Comparison of ENCODE assay signal across 9 cellular contexts in the genomic region with DNA sequence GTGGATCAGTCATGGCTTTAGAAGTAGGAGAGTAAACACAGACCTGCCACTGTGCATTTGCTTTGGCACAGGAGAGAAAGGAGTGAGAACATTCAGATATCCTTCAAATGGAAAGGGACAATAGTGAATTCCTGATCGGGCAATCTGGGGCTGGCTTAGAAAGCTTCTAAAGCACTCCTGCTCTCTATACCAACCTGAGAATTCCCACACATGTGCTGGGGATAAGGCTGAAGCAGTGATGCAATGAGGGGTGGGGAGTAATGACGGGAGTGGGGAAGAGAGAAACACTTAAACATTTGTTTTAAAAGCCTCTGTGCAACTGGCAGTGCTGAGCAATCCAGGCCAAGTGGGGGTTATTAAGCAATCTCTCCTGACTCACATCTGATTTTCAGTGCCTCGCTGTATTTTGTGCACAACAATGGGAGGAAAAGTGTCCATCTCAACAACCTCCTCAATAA.
DNase-seq lines count a peak whose midpoint lies in the region; ATAC-seq, FAIRE-seq and TF ChIP-seq lines count a peak whose summit lies in the region.
"Had no signal": no experiment of that assay in that cellular context is flagged by ENCODE, and none has a peak within 500 bp of the region (broad histone marks: within the 10 kb centered on the region; RNA-seq: fewer than 3 reads in every experiment).

No MANE protein-coding gene starts in this region.

- TF ChIP-seq CTCF in body of pancreas (IDR thresholded peaks at IDR 0.05) (no peak), ascending aorta (IDR thresholded peaks at IDR 0.05) (no peak)

- ATAC-seq in left cardiac atrium (peak; percentile 19 to 63), body of pancreas (peak; percentile 82)

- no peak for FAIRE-seq in frontal cortex (lab: Jason Lieb, UNC)

- H3K4me3 ChIP-seq in body of pancreas (no peak overlapping the region), ascending aorta (no peak overlapping the region)
- H3K4me3 ChIP-seq: BLaER1 treated with 17β-estradiol and CSF1 and Interleukin-3, amounts not matched to agents 10 nM and 100 nM had no signal

- peaks cover 0 to 8% of the 10 kb centered on the region in 2 donors for H3K36me3 ChIP-seq in body of pancreas (replicated peaks in 1 of 2; ENCODE audit: insufficient read depth in 1 of 2, low read depth in 2 of 2)
- peaks cover 42 to 64% of the 10 kb centered on the region in 2 donors for H3K36me3 ChIP-seq in ascending aorta

- no peaks in the 10 kb centered on the region for H3K27me3 ChIP-seq in body of pancreas
- H3K27me3 ChIP-seq in ascending aorta, result no peaks in the 10 kb centered on the region
- H3K27me3 ChIP-seq: BLaER1 treated with 17β-estradiol and CSF1 and Interleukin-3, amounts not matched to agents 10 nM and 100 nM had no signal

- TF ChIP-seq POLR2A in body of pancreas (IDR thresholded peaks at IDR 0.05), result peak in 2 of 3 donors; percentile 19 to 33

- H3K27ac ChIP-seq in body of pancreas, result peak overlapping the region; percentile 26 to 73 (median 42)
- no peak overlapping the region for H3K27ac ChIP-seq in ascending aorta

- H3K4me1 ChIP-seq in body of pancreas (peaks cover 51% of the 10 kb centered on the region), ascending aorta (peaks cover 9 to 12% of the 10 kb centered on the region in 2 donors)

- H3K9me3 ChIP-seq in body of pancreas (no peaks in the 10 kb centered on the region), ascending aorta (no peaks in the 10 kb centered on the region)
- H3K9me3 ChIP-seq: BLaER1 treated with 17β-estradiol and CSF1 and Interleukin-3, amounts not matched to agents 10 nM and 100 nM had no signal

- DNase-seq in left cardiac atrium (no peak), cardiac septum (ENCODE audit: low spot score) (no peak), body of pancreas (peak; percentile 65 to 88 (median 73)), kidney tubule cell (ENCODE audit: low spot score) (peak; percentile 17), NCI-H2196 treated with DMSO at 0.1 percent for 48 hours (lab: John Stamatoyannopoulos, UW; ENCODE audit: unreplicated experiment) (no peak), frontal cortex (ENCODE audit: low spot score in 2 of 2) (no peak), ascending aorta (ENCODE audit: low spot score in 2 of 2) (no peak)
- no peak for DNase-seq in activated CD4-positive, alpha-beta T cell treated with anti-CD3 and anti-CD28 coated beads for 1 hour

- 32 to 33% methylated on average over 3 of the region's 3 CpGs for WGBS in body of pancreas, 2 donors

- intact Hi-C loops in left cardiac atrium (cut with DNase I) (no loop called here), cardiac septum (cut with DNase I) (no loop called here), body of pancreas (cut with DNase I) (no loop called here), ascending aorta (cut with DNase I) (no loop called here)

Comparison
In these comparisons a context has a peak if more than half of its experiments do, and no peak if none do; other contexts are left out.
1. DNase-seq: peak in body of pancreas (4 of 4) and kidney tubule cell (single experiment); none in left cardiac atrium (single experiment), cardiac septum (single experiment), NCI-H2196 treated with DMSO at 0.1 percent for 48 hours (single experiment), frontal cortex (0 of 2), activated CD4-positive, alpha-beta T cell treated with anti-CD3 and anti-CD28 coated beads for 1 hour (single experiment) and ascending aorta (0 of 2).
2. H3K27ac ChIP-seq: peak in body of pancreas (4 of 4); none in ascending aorta (0 of 2).